21 cellular contexts compared by ENCODE assay signal in the genomic region with DNA sequence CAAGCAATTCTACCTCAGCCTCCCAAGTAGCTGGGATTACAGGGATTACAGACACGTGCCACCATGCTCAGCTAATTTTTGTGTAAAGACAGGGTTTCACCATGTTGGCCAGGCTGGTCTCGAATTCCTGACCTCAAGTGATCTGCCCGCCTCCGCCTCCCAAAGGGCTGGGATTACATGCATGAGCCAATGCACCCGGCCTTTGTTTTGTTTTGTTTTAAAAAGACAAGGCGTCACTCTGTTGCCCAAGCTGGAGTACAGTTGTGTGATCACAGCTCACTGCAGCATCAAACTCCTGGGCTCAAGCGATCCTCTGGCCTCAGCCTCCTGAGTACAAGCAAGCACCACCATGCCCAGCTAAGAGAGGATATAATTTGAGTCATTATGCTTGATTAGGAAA. TPM values are rescaled to one million over a fixed set of nuclear protein-coding genes. Genes with fewer than 3 reads are reported as not detected.
DNase-seq lines count a peak whose midpoint lies in the region; ATAC-seq, FAIRE-seq and TF ChIP-seq lines count a peak whose summit lies in the region.
"Had no signal": no experiment of that assay in that cellular context is flagged by ENCODE, and none has a peak within 500 bp of the region (broad histone marks: within the 10 kb centered on the region; RNA-seq: fewer than 3 reads in every experiment).

No MANE protein-coding gene starts in this region.

- FAIRE-seq in K562 (lab: Jason Lieb, UNC): peak; percentile 23
- FAIRE-seq: GM12891 had no signal

- DNase-seq in left ventricle myocardium inferior: no peak
- DNase-seq in Right ventricle myocardium inferior (ENCODE audit: missing footprints): no peak
- DNase-seq in K562 (ENCODE audit: extremely low read depth in 1 of 4, low spot score in 3 of 4): no peak
- DNase-seq in left lobe of liver (ENCODE audit: low spot score): no peak
- DNase-seq in suprapubic skin (ENCODE audit: low spot score in 2 of 2): peak; percentile 81 to 82
- no peak for DNase-seq in NCI-H2171 (lab: John Stamatoyannopoulos, UW)
- DNase-seq in NCI-H2081 treated with DMSO at 0.1 percent for 48 hours (lab: John Stamatoyannopoulos, UW): no peak
- DNase-seq: activated CD4-positive, alpha-beta T cell treated with anti-CD3 and anti-CD28 coated beads for 4 hours; activated gamma-delta T cell treated with Interleukin-2 at 50 U/mL for 16 hours; caudate nucleus; dermis blood vessel endothelial cell; DMS53; GOT3; MM.1S; mucosa of descending colon; NCI-H1436 treated with DMSO at 0.1 percent for 48 hours; NCI-H69; retina; stimulated activated CD4-positive, alpha-beta T cell treated with anti-CD3 and anti-CD28 coated beads, Interleukin-15, amount 100 ng/mL, for 24 hours had no signal

- TF ChIP-seq CTCF in left ventricle myocardium inferior (IDR thresholded peaks at IDR 0.05; ENCODE audit: borderline replicate concordance) (no peak), K562 (IDR thresholded peaks at IDR 0.05 in 2 of 3, conservative IDR thresholded peaks at IDR 0.05 in 1 of 3; ENCODE audit: insufficient read depth in 2 of 3, low read depth in 1 of 3, low read length in 3 of 3) (no peak), suprapubic skin (IDR thresholded peaks at IDR 0.05) (no peak)

- POLR2A ChIA-PET in K562 (lab: Yijun Ruan, JAX): interaction anchor here (2.0 kb wide), 1 partner anchor 9 kb away, joined by 8 read pairs; no protein-coding TSS in a partner anchor

- H3K9me1 ChIP-seq in K562 (ENCODE audit: control insufficient read depth, insufficient read depth, low read length): peaks cover 4% of the 10 kb centered on the region

- no peak overlapping the region for H2AFZ ChIP-seq in K562 (ENCODE audit: low read depth, low read length)

- H3K36me3 ChIP-seq in left ventricle myocardium inferior (peaks cover 27% of the 10 kb centered on the region), K562 (ENCODE audit: control insufficient read depth, insufficient read depth, low read length) (peaks cover 18% of the 10 kb centered on the region; the same call in 2 of the 3 replicates), suprapubic skin (peaks cover 13% of the 10 kb centered on the region)

- TF ChIP-seq POLR2A in K562 (conservative IDR thresholded peaks at IDR 0.05): no peak
- TF ChIP-seq POLR2A in suprapubic skin (IDR thresholded peaks at IDR 0.05): no peak

- no peak overlapping the region for H3K4me2 ChIP-seq in K562 (ENCODE audit: insufficient read depth, low read length)

- CTCF ChIA-PET in K562 (lab: Yijun Ruan, JAX; ENCODE audit: low intra/inter-chr PET ratio): no interaction called here

- no peak overlapping the region for H3K9ac ChIP-seq in K562 (ENCODE audit: insufficient read depth in 1 of 2, low read depth in 2 of 2, low read length in 2 of 2)

- H3K4me3 ChIP-seq in left ventricle myocardium inferior: no peak overlapping the region
- no peak overlapping the region for H3K4me3 ChIP-seq in K562
- H3K4me3 ChIP-seq in suprapubic skin: no peak overlapping the region
- H3K4me3 ChIP-seq: mucosa of descending colon had no signal

- no TSS peak for BruUV-seq in K562 (replicated peaks; lab: Mats Ljungman, UMichigan)

- no peak for ATAC-seq in Right ventricle myocardium inferior
- ATAC-seq in K562: no peak
- peak; percentile 42 for ATAC-seq in left lobe of liver
- ATAC-seq in HG03159 (IDR thresholded peaks at IDR 0.05; ENCODE audit: unreplicated experiment): no peak
- ATAC-seq: mucosa of descending colon had no signal

- peaks cover 12% of the 10 kb centered on the region; the same call in 1 of the 2 replicates for H4K20me1 ChIP-seq in K562 (replicated peaks; ENCODE audit: control insufficient read depth, insufficient read depth, low read length)

- in situ Hi-C loops in K562 (cut with MboI): no loop called here

- TF ChIP-seq RAD21 in K562 (CRISPR knock-in tag; conservative IDR thresholded peaks at IDR 0.05 in 1 of 2, IDR thresholded peaks at IDR 0.05 in 1 of 2): no peak

- peaks cover 83% of the 10 kb centered on the region for H3K4me1 ChIP-seq in left ventricle myocardium inferior
- H3K4me1 ChIP-seq in K562 (replicated peaks in 1 of 2; ENCODE audit: control insufficient read depth in 2 of 2, insufficient read depth in 2 of 2, low read length in 2 of 2): peaks cover 5 to 23% of the 10 kb centered on the region in 2 experiments
- H3K4me1 ChIP-seq in suprapubic skin: peaks cover 65% of the 10 kb centered on the region

- H3K27ac ChIP-seq in left ventricle myocardium inferior (replicated peaks) (peak overlapping the region; percentile 20), K562 (ENCODE audit: extremely low read depth, low read depth, low read length) (no peak overlapping the region), suprapubic skin (peak overlapping the region; percentile 57)

- TF ChIP-seq EP300 in K562 (IDR thresholded peaks at IDR 0.05; ENCODE audit: low read length) (no peak), suprapubic skin (IDR thresholded peaks at IDR 0.05) (no peak)

- no peaks in the 10 kb centered on the region for H3K27me3 ChIP-seq in left ventricle myocardium inferior (ENCODE audit: low read depth)
- H3K27me3 ChIP-seq in K562 (ENCODE audit: control insufficient read depth in 2 of 2, insufficient read depth in 2 of 2, low read length in 2 of 2): no peaks in the 10 kb centered on the region
- no peaks in the 10 kb centered on the region for H3K27me3 ChIP-seq in suprapubic skin

- intact Hi-C loops in left ventricle myocardium inferior (cut with micrococcal nuclease): no loop called here
- intact Hi-C loops in Right ventricle myocardium inferior (cut with DNase I): no loop called here
- intact Hi-C loops in K562 (cut with micrococcal nuclease): no loop called here

- H3K9me3 ChIP-seq in left ventricle myocardium inferior (replicated peaks) (no peaks in the 10 kb centered on the region), K562 (replicated peaks; ENCODE audit: control insufficient read depth, insufficient read depth, low read depth, low read length) (no peaks in the 10 kb centered on the region), suprapubic skin (no peaks in the 10 kb centered on the region)
- H3K9me3 ChIP-seq: mucosa of descending colon had no signal

- WGBS in K562 (ENCODE audit: insufficient coverage, low coverage, missing lambda C conversion rate): 82% methylated on average over 7 of the region's 7 CpGs
- WGBS in suprapubic skin: 68% methylated on average over 7 of the region's 7 CpGs

- H3K79me2 ChIP-seq in K562 (ENCODE audit: control insufficient read depth, insufficient read depth, low read length): peaks cover 71% of the 10 kb centered on the region

RNA-seq across cellular contexts. Expression of gene SERINC3, which starts 5.4 kb away (rescaled TPM):
- total RNA-seq in left ventricle myocardium inferior (88.4 TPM), Right ventricle myocardium inferior (82.4 TPM), K562 (2014; rRNA removed) (24.7 and 26.4 TPM in 2 replicates), K562 (2014; rRNA removed; fragmentation: Illumina TruSeq; extraction: Trizol) (40.2 and 47.5 TPM in 2 replicates), K562 (2015; rRNA removed; fragmentation: Illumina TruSeq; extraction: Trizol) (32.5 and 34.7 TPM in 2 replicates), K562 (2021) (43.1 and 48.8 TPM in 2 replicates), left lobe of liver (50.4 TPM), suprapubic skin (100 to 1,000 TPM in 3 of 4 donors, 10 to 100 TPM in 1; 94.1 to 128 (median 113) TPM)
- total RNA-seq in K562 (2011; cell fraction: chromatin; rRNA removed; ENCODE audit: low replicate concordance): 69.8 and 104 TPM in 2 replicates
- total RNA-seq in K562 (2011; cell fraction: nucleolus; rRNA removed): 129 and 134 TPM in 2 replicates
- total RNA-seq in K562 (2011; cell fraction: nucleoplasm; rRNA removed): 110 and 125 TPM in 2 replicates
- polyA plus RNA-seq in K562 (2011; rRNA removed) (107 and 130 TPM in 2 replicates), K562 (2014; fragmentation: Illumina TruSeq; extraction: Trizol) (55.6 and 58.3 TPM in 2 replicates), K562 (2014; fragmentation: Nextera tagmentation; extraction: Ambion mirVana) (10 to 100 TPM; 73.1 to 93.2 TPM), K562 (2014; rRNA removed) (34.7 and 38.6 TPM in 2 replicates)
- polyA plus RNA-seq in K562 (2011; cell fraction: cytosol; rRNA removed): 115 and 165 TPM in 2 replicates
- 76.3 and 79.4 TPM in 2 replicates for polyA plus RNA-seq in K562 (2011; cell fraction: nucleus; rRNA removed)
- 42.5 and 62.4 TPM in 2 replicates for polyA plus RNA-seq in K562 (2012)
- 202 and 263 TPM in 2 replicates for polyA minus RNA-seq in K562 (2011; rRNA and poly(A)+ RNA removed)
- polyA minus RNA-seq in K562 (2011; cell fraction: cytosol; rRNA and poly(A)+ RNA removed): 83.5 and 95.9 TPM in 2 replicates
- polyA minus RNA-seq in K562 (2011; cell fraction: nucleus; rRNA and poly(A)+ RNA removed): 25.7 and 39.3 TPM in 2 replicates

RNA-seq across cellular contexts. Expression of gene TTPAL, which starts 40.8 kb away (rescaled TPM):
- total RNA-seq in left ventricle myocardium inferior: 4.5 TPM
- total RNA-seq in Right ventricle myocardium inferior: 2.9 TPM
- 10.0 and 15.3 TPM in 2 replicates for total RNA-seq in K562 (2011; cell fraction: chromatin; rRNA removed; ENCODE audit: low replicate concordance)
- total RNA-seq in K562 (2011; cell fraction: nucleolus; rRNA removed): 5.7 and 7.5 TPM in 2 replicates
- total RNA-seq in K562 (2011; cell fraction: nucleoplasm; rRNA removed): 7.3 and 10.5 TPM in 2 replicates
- total RNA-seq in K562 (2014; rRNA removed): 1.7 and 2.3 TPM in 2 replicates
- 3.7 and 3.8 TPM in 2 replicates for total RNA-seq in K562 (2014; rRNA removed; fragmentation: Illumina TruSeq; extraction: Trizol)
- total RNA-seq in K562 (2015; rRNA removed; fragmentation: Illumina TruSeq; extraction: Trizol): 2.8 and 3.4 TPM in 2 replicates
- 6.6 and 7.0 TPM in 2 replicates for total RNA-seq in K562 (2021)
- polyA plus RNA-seq in K562 (2011; rRNA removed): 1.8 and 1.9 TPM in 2 replicates
- polyA plus RNA-seq in K562 (2011; cell fraction: cytosol; rRNA removed): 1.2 and 1.7 TPM in 2 replicates
- 2.0 and 5.5 TPM in 2 replicates for polyA plus RNA-seq in K562 (2011; cell fraction: nucleus; rRNA removed)
- 3.4 and 3.8 TPM in 2 replicates for polyA plus RNA-seq in K562 (2012)
- 4.2 and 4.6 TPM in 2 replicates for polyA plus RNA-seq in K562 (2014; fragmentation: Illumina TruSeq; extraction: Trizol)
- 1 to 10 TPM; 1.1 to 1.5 TPM for polyA plus RNA-seq in K562 (2014; fragmentation: Nextera tagmentation; extraction: Ambion mirVana)
- polyA plus RNA-seq in K562 (2014; rRNA removed): 2.6 and 2.9 TPM in 2 replicates
- 2.9 and 3.0 TPM in 2 replicates for polyA minus RNA-seq in K562 (2011; rRNA and poly(A)+ RNA removed)
- polyA minus RNA-seq in K562 (2011; cell fraction: cytosol; rRNA and poly(A)+ RNA removed): 2.0 and 3.1 TPM in 2 replicates
- 1.5 and 2.7 TPM in 2 replicates for polyA minus RNA-seq in K562 (2011; cell fraction: nucleus; rRNA and poly(A)+ RNA removed)
- 95.0 TPM for total RNA-seq in left lobe of liver
- 10 to 100 TPM; 13.6 to 38.5 (median 29.4) TPM for total RNA-seq in suprapubic skin

Comparison
In these comparisons a context has a peak if more than half of its experiments do, and no peak if none do; other contexts are left out.
1. DNase-seq: peak in suprapubic skin (2 of 2); none in left ventricle myocardium inferior (single experiment), Right ventricle myocardium inferior (single experiment), K562 (0 of 4), left lobe of liver (single experiment), NCI-H2171 (single experiment) and NCI-H2081 treated with DMSO at 0.1 percent for 48 hours (single experiment).